Comparison of ENCODE assay signal across 8 cellular contexts in genomic region chr15:85407421-85408269, GRCh38. TPM values are rescaled to one million over a fixed set of nuclear protein-coding genes. Genes with fewer than 3 reads are reported as not detected.
DNase-seq lines count a peak whose midpoint lies in the region; ATAC-seq and TF ChIP-seq lines count a peak whose summit lies in the region.

No MANE protein-coding gene starts in this region.

- no peaks in the 10 kb centered on the region for H3K36me3 ChIP-seq in HCT116 (ENCODE audit: control insufficient read depth in 1 of 2, insufficient read depth in 2 of 2, low read length in 2 of 2)
- H3K36me3 ChIP-seq in thoracic aorta, result no peaks in the 10 kb centered on the region

- peak overlapping the region; percentile 57 for H3K4me2 ChIP-seq in HCT116 (ENCODE audit: low read length)

- H3K4me3 ChIP-seq in HCT116 (replicated peaks in 1 of 2; ENCODE audit: low read depth in 1 of 2, low read length in 2 of 2) (no peak overlapping the region), thoracic aorta (peak overlapping the region; percentile 6)

- peak; percentile 42 for ATAC-seq in GM18498 (IDR thresholded peaks at IDR 0.05; ENCODE audit: unreplicated experiment)
- ATAC-seq in HCT116, result peak; percentile 58; the same call in 1 of the 2 replicates
- ATAC-seq in thoracic aorta (ENCODE audit: insufficient number of reproducible peaks, low FRiP score, low read depth), result peak; percentile 93

- no peak overlapping the region for H3K27ac ChIP-seq in HCT116 (ENCODE audit: low read depth, low read length)
- peak overlapping the region; percentile 66 to 81 for H3K27ac ChIP-seq in thoracic aorta

- no peaks in the 10 kb centered on the region for H3K9me3 Mint-ChIP-seq in activated naive CD4-positive, alpha-beta T cell treated with anti-CD3 and anti-CD28 coated beads, Interleukin-2, amount 10 ng/mL, durations not matched to agents 7 days and 5 days

- H3K9me2 ChIP-seq in HCT116 (ENCODE audit: insufficient read depth), result no peaks in the 10 kb centered on the region

- intact Hi-C loops in HCT116 (cut with micrococcal nuclease), result no loop called here

- H3K27me3 Mint-ChIP-seq in activated naive CD4-positive, alpha-beta T cell treated with anti-CD3 and anti-CD28 coated beads, Interleukin-2, amount 10 ng/mL, durations not matched to agents 7 days and 5 days, result no peaks in the 10 kb centered on the region

- H3K27me3 ChIP-seq in HCT116 (ENCODE audit: insufficient read depth, low read length) (no peaks in the 10 kb centered on the region), thoracic aorta (replicated peaks; ENCODE audit: insufficient read depth) (no peaks in the 10 kb centered on the region)

- TF ChIP-seq RAD21 in HCT116 (IDR thresholded peaks at IDR 0.05; ENCODE audit: low read depth), result no peak

- H2AFZ ChIP-seq in HCT116 (ENCODE audit: low read depth, low read length, poor library complexity, severe bottlenecking), result no peak overlapping the region

- BruUV-seq in HCT116 (replicated peaks; lab: Mats Ljungman, UMichigan), result no TSS peak

- no peak overlapping the region for H3K9ac ChIP-seq in HCT116 (ENCODE audit: low read length)

- no peak for TF ChIP-seq POLR2A in HCT116 (IDR thresholded peaks at IDR 0.05; ENCODE audit: borderline replicate concordance, extremely low read depth, insufficient read depth, insufficient read length)

- CTCF ChIA-PET in HCT116 (lab: Charles Lee), result no interaction called here
- CTCF ChIA-PET in activated naive CD4-positive, alpha-beta T cell treated with anti-CD3 and anti-CD28 coated beads, Interleukin-2, amount 10 ng/mL, durations not matched to agents 7 days and 5 days (lab: Charles Lee), result no interaction called here

- H4K20me1 ChIP-seq in HCT116 (ENCODE audit: insufficient read depth), result no peaks in the 10 kb centered on the region

- H3K4me1 ChIP-seq in HCT116 (ENCODE audit: control insufficient read depth in 1 of 2, insufficient read depth in 2 of 2, low read length in 2 of 2) (peaks cover 38 to 66% of the 10 kb centered on the region in 2 experiments), thoracic aorta (ENCODE audit: control insufficient read depth in 1 of 2, low read depth in 2 of 2) (peaks cover 41 to 53% of the 10 kb centered on the region in 2 donors)

- no peak for TF ChIP-seq CTCF in HCT116 (IDR thresholded peaks at IDR 0.05 in 2 of 3, conservative IDR thresholded peaks at IDR 0.05 in 1 of 3; ENCODE audit: borderline replicate concordance in 1 of 3, insufficient read depth in 1 of 3, low read depth in 2 of 3, low read length in 2 of 3)
- no peak for TF ChIP-seq CTCF in thoracic aorta (IDR thresholded peaks at IDR 0.05)

- peaks cover 17% of the 10 kb centered on the region for H3K36me3 Mint-ChIP-seq in activated naive CD4-positive, alpha-beta T cell treated with anti-CD3 and anti-CD28 coated beads, Interleukin-2, amount 10 ng/mL, durations not matched to agents 7 days and 5 days

- POLR2A ChIA-PET in HCT116 (lab: Charles Lee), result no interaction called here

- H3K79me2 ChIP-seq in HCT116 (ENCODE audit: insufficient read depth, low read length), result peaks cover 96% of the 10 kb centered on the region

- H3K27ac Mint-ChIP-seq in activated naive CD4-positive, alpha-beta T cell treated with anti-CD3 and anti-CD28 coated beads, Interleukin-2, amount 10 ng/mL, durations not matched to agents 7 days and 5 days, result peak overlapping the region; percentile 82

- H3K9me3 ChIP-seq in HCT116 (ENCODE audit: control insufficient read depth in 1 of 2, insufficient read depth in 1 of 2, low read depth in 1 of 2, low read length in 2 of 2) (no peaks in the 10 kb centered on the region), thoracic aorta (no peaks in the 10 kb centered on the region)

- DNase-seq in HCT116 (ENCODE audit: low read depth, low spot score) (no peak), NCI-H1105 treated with DMSO at 0.1 percent for 48 hours (lab: John Stamatoyannopoulos, UW) (peak; percentile 40), iris pigment epithelial cell (ENCODE audit: low read depth) (peak; percentile 91), thoracic aorta (ENCODE audit: low spot score) (peak; percentile 19), GF-D8 (lab: John Stamatoyannopoulos, UW) (no peak), OCI-M1 (lab: John Stamatoyannopoulos, UW) (no peak)
- DNase-seq in activated naive CD4-positive, alpha-beta T cell treated with anti-CD3 and anti-CD28 coated beads, Interleukin-2, amount 10 ng/mL, durations not matched to agents 7 days and 5 days, result peak; percentile 29

- peaks cover 73% of the 10 kb centered on the region for H3K4me1 Mint-ChIP-seq in activated naive CD4-positive, alpha-beta T cell treated with anti-CD3 and anti-CD28 coated beads, Interleukin-2, amount 10 ng/mL, durations not matched to agents 7 days and 5 days

- RAD21 ChIA-PET in HCT116 (lab: Charles Lee; ENCODE audit: low non-redundant PET in 1 of 2, low total read pairs in 2 of 2, uncharacterized antibody in 2 of 2, unreplicated experiment in 2 of 2), result no interaction called here

- peak overlapping the region; percentile 1 for H3K4me3 Mint-ChIP-seq in activated naive CD4-positive, alpha-beta T cell treated with anti-CD3 and anti-CD28 coated beads, Interleukin-2, amount 10 ng/mL, durations not matched to agents 7 days and 5 days

TF ChIP-seq in HCT116, 20 proteins besides CTCF, POLR2A, EP300 and RAD21:
- peak; percentile 38; the same call in 1 of the 2 replicates for TF ChIP-seq FOSL1 (IDR thresholded peaks at IDR 0.05; ENCODE audit: low read depth)
- TF ChIP-seq, protein P1, sequence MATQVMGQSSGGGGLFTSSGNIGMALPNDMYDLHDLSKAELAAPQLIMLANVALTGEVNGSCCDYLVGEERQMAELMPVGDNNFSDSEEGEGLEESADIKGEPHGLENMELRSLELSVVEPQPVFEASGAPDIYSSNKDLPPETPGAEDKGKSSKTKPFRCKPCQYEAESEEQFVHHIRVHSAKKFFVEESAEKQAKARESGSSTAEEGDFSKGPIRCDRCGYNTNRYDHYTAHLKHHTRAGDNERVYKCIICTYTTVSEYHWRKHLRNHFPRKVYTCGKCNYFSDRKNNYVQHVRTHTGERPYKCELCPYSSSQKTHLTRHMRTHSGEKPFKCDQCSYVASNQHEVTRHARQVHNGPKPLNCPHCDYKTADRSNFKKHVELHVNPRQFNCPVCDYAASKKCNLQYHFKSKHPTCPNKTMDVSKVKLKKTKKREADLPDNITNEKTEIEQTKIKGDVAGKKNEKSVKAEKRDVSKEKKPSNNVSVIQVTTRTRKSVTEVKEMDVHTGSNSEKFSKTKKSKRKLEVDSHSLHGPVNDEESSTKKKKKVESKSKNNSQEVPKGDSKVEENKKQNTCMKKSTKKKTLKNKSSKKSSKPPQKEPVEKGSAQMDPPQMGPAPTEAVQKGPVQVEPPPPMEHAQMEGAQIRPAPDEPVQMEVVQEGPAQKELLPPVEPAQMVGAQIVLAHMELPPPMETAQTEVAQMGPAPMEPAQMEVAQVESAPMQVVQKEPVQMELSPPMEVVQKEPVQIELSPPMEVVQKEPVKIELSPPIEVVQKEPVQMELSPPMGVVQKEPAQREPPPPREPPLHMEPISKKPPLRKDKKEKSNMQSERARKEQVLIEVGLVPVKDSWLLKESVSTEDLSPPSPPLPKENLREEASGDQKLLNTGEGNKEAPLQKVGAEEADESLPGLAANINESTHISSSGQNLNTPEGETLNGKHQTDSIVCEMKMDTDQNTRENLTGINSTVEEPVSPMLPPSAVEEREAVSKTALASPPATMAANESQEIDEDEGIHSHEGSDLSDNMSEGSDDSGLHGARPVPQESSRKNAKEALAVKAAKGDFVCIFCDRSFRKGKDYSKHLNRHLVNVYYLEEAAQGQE (IDR thresholded peaks at IDR 0.05; ENCODE audit: low read depth), result no peak

RNA-seq across cellular contexts. Expression of gene AKAP13, which starts 27.2 kb away (rescaled TPM):
- 43.1 TPM for total RNA-seq in HCT116 (2021; ENCODE audit: unreplicated experiment)
- polyA plus RNA-seq in HCT116 (2012), result 21.5 and 25.3 TPM in 2 replicates
- 100 to 1,000 TPM; 228 to 273 TPM for total RNA-seq in thoracic aorta

Comparison
In these comparisons a context has a peak if more than half of its experiments do, and no peak if none do; other contexts are left out.
1. ATAC-seq: peak in every context shown above with its lines; median percentile 93 in thoracic aorta; 58 in HCT116; 42 in GM18498.
2. DNase-seq: peak in NCI-H1105 treated with DMSO at 0.1 percent for 48 hours (single experiment), activated naive CD4-positive, alpha-beta T cell treated with anti-CD3 and anti-CD28 coated beads, Interleukin-2, amount 10 ng/mL, durations not matched to agents 7 days and 5 days (single experiment), iris pigment epithelial cell (single experiment) and thoracic aorta (single experiment); none in HCT116 (single experiment), GF-D8 (single experiment) and OCI-M1 (single experiment).